ENCODE assay signal across 11 cellular contexts in the genomic region with DNA sequence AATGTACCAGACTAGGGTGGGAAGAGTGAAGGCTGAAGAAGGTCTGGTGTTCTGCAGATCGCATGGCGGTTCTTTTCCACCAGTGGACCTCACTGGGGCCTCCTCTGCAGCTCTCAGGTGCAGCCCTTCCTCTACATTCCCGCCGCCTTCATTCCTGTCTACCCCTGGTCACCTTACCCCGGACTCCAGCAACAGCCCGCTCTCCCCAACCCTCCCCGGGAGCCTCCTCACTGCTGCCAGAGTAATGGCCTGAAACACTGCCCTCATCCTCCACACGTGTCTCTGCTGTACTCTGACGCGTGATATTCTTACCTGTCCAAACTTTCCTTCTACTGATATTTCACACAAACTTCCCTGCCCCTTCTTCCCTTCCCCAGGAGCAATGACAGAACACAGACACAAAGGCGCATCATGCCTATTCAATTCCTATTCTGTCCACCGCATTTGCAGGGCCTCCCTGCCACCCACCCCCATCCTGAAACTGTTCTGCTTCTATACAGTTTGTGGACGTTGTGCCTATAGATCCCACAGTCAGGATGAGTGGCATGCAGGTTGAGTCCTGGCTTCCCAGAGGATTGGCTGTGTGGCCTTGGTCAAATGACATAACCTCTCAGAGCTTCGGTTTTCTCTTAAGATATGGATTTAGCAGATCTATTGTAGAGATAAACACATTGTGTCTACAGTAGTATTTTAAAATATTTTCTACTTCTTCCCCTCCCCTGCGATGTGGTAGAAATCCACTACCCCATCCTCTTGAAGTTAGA. TPM values are rescaled to one million over a fixed set of nuclear protein-coding genes. Genes with fewer than 3 reads are reported as not detected.
DNase-seq lines count a peak whose midpoint lies in the region; ATAC-seq and TF ChIP-seq lines count a peak whose summit lies in the region.
"Had no signal": no experiment of that assay in that cellular context is flagged by ENCODE, and none has a peak within 500 bp of the region (broad histone marks: within the 10 kb centered on the region; RNA-seq: fewer than 3 reads in every experiment).

No MANE protein-coding gene starts in this region.

- H3K9me3 Mint-ChIP-seq in T-helper 2 cell treated with Interferon-gamma antibody and Interleukin-4, amounts not matched to agents 5 μg/mL and 100 μg/mL, for 36 hours, result no peaks in the 10 kb centered on the region
- H3K9me3 Mint-ChIP-seq in chondrocyte (ENCODE audit: low read depth), result no peaks in the 10 kb centered on the region
- H3K9me3 Mint-ChIP-seq: activated naive CD8-positive, alpha-beta T cell treated with anti-CD3 and anti-CD28 coated beads for 36 hours had no signal

- WGBS in right lobe of liver (ENCODE audit: insufficient coverage, low coverage, low lambda C conversion rate, missing lambda C conversion rate), result 28% methylated on average over 11 of the region's 15 CpGs
- WGBS in thyroid gland, 2 donors, result 50 to 51% methylated on average over 15 of the region's 15 CpGs

- H3K36me3 Mint-ChIP-seq in T-helper 2 cell treated with Interferon-gamma antibody and Interleukin-4, amounts not matched to agents 5 μg/mL and 100 μg/mL, for 36 hours (ENCODE audit: low read depth), result no peaks in the 10 kb centered on the region
- H3K36me3 Mint-ChIP-seq in chondrocyte (ENCODE audit: low read depth), result peaks cover 12% of the 10 kb centered on the region
- H3K36me3 Mint-ChIP-seq: activated naive CD8-positive, alpha-beta T cell treated with anti-CD3 and anti-CD28 coated beads for 36 hours had no signal

- H3K27ac Mint-ChIP-seq in T-helper 2 cell treated with Interferon-gamma antibody and Interleukin-4, amounts not matched to agents 5 μg/mL and 100 μg/mL, for 36 hours, result no peak overlapping the region
- peak overlapping the region; percentile 98 for H3K27ac Mint-ChIP-seq in chondrocyte (ENCODE audit: unreplicated experiment)
- H3K27ac Mint-ChIP-seq: activated naive CD8-positive, alpha-beta T cell treated with anti-CD3 and anti-CD28 coated beads for 36 hours had no signal

- H3K9me3 ChIP-seq in right lobe of liver (no peaks in the 10 kb centered on the region), thyroid gland (no peaks in the 10 kb centered on the region)

- peaks cover 8% of the 10 kb centered on the region for H3K4me1 Mint-ChIP-seq in T-helper 2 cell treated with Interferon-gamma antibody and Interleukin-4, amounts not matched to agents 5 μg/mL and 100 μg/mL, for 36 hours (ENCODE audit: low read depth)
- peaks cover 61% of the 10 kb centered on the region for H3K4me1 Mint-ChIP-seq in chondrocyte (ENCODE audit: low read depth)

- H3K27me3 Mint-ChIP-seq in T-helper 2 cell treated with Interferon-gamma antibody and Interleukin-4, amounts not matched to agents 5 μg/mL and 100 μg/mL, for 36 hours (ENCODE audit: low read depth), result peaks cover 68% of the 10 kb centered on the region
- no peaks in the 10 kb centered on the region for H3K27me3 Mint-ChIP-seq in chondrocyte (ENCODE audit: low read depth)

- intact Hi-C loops in right lobe of liver (cut with DNase I) (no loop called here), thyroid gland (cut with DNase I) (no loop called here)

- ATAC-seq in right lobe of liver, result peak; percentile 14 to 43 (median 32)
- ATAC-seq in HG03025 (IDR thresholded peaks at IDR 0.05; ENCODE audit: low FRiP score, unreplicated experiment), result no peak
- no peak for ATAC-seq in GM19023 (IDR thresholded peaks at IDR 0.05; ENCODE audit: unreplicated experiment)

- H3K27me3 ChIP-seq in right lobe of liver (no peaks in the 10 kb centered on the region), thyroid gland (no peaks in the 10 kb centered on the region)

- TF ChIP-seq CTCF in chondrocyte (IDR thresholded peaks at IDR 0.05), result no peak
- no peak for TF ChIP-seq CTCF in right lobe of liver (IDR thresholded peaks at IDR 0.05)
- no peak for TF ChIP-seq CTCF in thyroid gland (IDR thresholded peaks at IDR 0.05)

- H3K4me3 ChIP-seq in right lobe of liver (peak overlapping the region; percentile 79 to 89 (median 85)), thyroid gland (replicated peaks in 1 of 3) (peak overlapping the region in 2 of 3 donors; percentile 72 to 74)

- H3K4me1 ChIP-seq in right lobe of liver (peaks cover 0 to 36% (median 11%) of the 10 kb centered on the region in 4 donors), thyroid gland (peaks cover 25 to 30% of the 10 kb centered on the region in 2 donors)

- DNase-seq in T-helper 2 cell treated with Interferon-gamma antibody and Interleukin-4, amounts not matched to agents 5 μg/mL and 100 μg/mL, for 36 hours (ENCODE audit: low spot score), result no peak
- DNase-seq in T-helper 2 cell (no peak), chondrocyte (ENCODE audit: low spot score) (no peak), right lobe of liver (peak; percentile 38 to 70 (median 65)), thyroid gland (peak; percentile 26 to 49), NCI-H2196 treated with DMSO at 0.1 percent for 48 hours (lab: John Stamatoyannopoulos, UW; ENCODE audit: unreplicated experiment) (no peak)
- DNase-seq: activated naive CD8-positive, alpha-beta T cell treated with anti-CD3 and anti-CD28 coated beads for 36 hours; AML-193; NCI-H2029 treated with DMSO at 0.1 percent for 48 hours had no signal

- TF ChIP-seq POLR2A in right lobe of liver (IDR thresholded peaks at IDR 0.05), result peak; percentile 28
- TF ChIP-seq POLR2A in thyroid gland (IDR thresholded peaks at IDR 0.05), result no peak

- H3K27ac ChIP-seq in right lobe of liver (peak overlapping the region; percentile 98 to 100 (median 98)), thyroid gland (peak overlapping the region in 1 of 3 donors; percentile 91)

- peak overlapping the region; percentile 18 for H3K4me3 Mint-ChIP-seq in T-helper 2 cell treated with Interferon-gamma antibody and Interleukin-4, amounts not matched to agents 5 μg/mL and 100 μg/mL, for 36 hours
- peak overlapping the region; percentile 95 for H3K4me3 Mint-ChIP-seq in chondrocyte (ENCODE audit: unreplicated experiment)
- H3K4me3 Mint-ChIP-seq: activated naive CD8-positive, alpha-beta T cell treated with anti-CD3 and anti-CD28 coated beads for 36 hours had no signal

- H3K36me3 ChIP-seq in right lobe of liver (no peaks in the 10 kb centered on the region), thyroid gland (no peaks in the 10 kb centered on the region)

RNA-seq across cellular contexts. Expression of gene NUAK1, which starts 1.7 kb away (rescaled TPM):
- total RNA-seq in chondrocyte (78.1 to 81.4 TPM (median 78.5 TPM) in 3 replicates), right lobe of liver (10 to 100 TPM in 1 of 6 experiments, 1 to 10 TPM in 5; 2.0 to 11.0 (median 3.5) TPM), thyroid gland (10 to 100 TPM in 3 of 4 donors, 1 to 10 TPM in 1; 4.5 to 38.4 (median 10.6) TPM)
- total RNA-seq: activated naive CD8-positive, alpha-beta T cell treated with anti-CD3 and anti-CD28 coated beads for 36 hours had no signal

Comparison
In these comparisons a context has a peak if more than half of its experiments do, and no peak if none do; other contexts are left out.
1. DNase-seq: peak in right lobe of liver (3 of 3) and thyroid gland (2 of 2); none in T-helper 2 cell treated with Interferon-gamma antibody and Interleukin-4, amounts not matched to agents 5 μg/mL and 100 μg/mL, for 36 hours (single experiment), T-helper 2 cell (0 of 5), chondrocyte (single experiment) and NCI-H2196 treated with DMSO at 0.1 percent for 48 hours (single experiment).
2. ATAC-seq: peak in right lobe of liver (4 of 4); none in HG03025 (single experiment) and GM19023 (single experiment).